In the genomic region with DNA sequence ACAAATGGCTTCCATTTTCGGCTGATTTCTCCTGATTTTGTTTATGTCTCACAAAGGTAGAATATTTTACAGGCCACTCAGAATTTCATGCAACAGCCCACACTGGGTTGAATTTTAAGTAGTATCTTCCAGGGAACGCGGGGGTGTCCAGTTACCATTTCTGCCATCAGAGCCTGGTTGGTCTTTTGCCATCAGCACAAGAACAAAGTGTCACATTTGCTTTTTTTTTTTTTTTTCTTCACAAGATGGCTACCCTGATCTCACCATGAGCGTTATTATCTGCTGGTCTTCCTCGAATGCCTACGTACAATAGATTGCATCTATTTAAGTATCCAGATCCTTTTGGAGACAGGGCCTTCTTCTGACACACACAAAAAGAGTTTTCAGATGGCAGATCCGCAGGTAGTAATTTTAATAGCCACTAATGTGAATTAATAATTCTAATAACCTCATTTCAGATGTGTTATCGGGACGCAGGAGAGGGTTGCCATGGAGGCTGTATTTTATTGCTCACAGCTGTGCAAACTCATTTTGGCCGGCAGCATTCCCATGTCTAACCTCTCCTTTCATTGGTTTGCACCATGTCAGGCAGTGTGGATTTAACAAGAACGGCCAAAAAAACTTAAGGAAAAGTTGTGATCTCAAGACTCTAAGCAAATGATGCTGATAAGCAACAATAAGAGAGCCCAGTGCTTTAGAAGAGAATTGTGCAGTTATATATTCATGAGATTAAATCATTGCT, we compare ENCODE assay signal across 18 cellular contexts.
DNase-seq lines count a peak whose midpoint lies in the region; ATAC-seq and TF ChIP-seq lines count a peak whose summit lies in the region.
"Had no signal": no experiment of that assay in that cellular context is flagged by ENCODE, and none has a peak within 500 bp of the region (broad histone marks: within the 10 kb centered on the region; RNA-seq: fewer than 3 reads in every experiment).

No MANE protein-coding gene starts in this region.

- no peaks in the 10 kb centered on the region for H3K9me2 ChIP-seq in OCI-LY7 (ENCODE audit: insufficient read depth, low read length)

- TF ChIP-seq POLR2A in body of pancreas (IDR thresholded peaks at IDR 0.05) (no peak), esophagus squamous epithelium (IDR thresholded peaks at IDR 0.05) (no peak)

- BruUV-seq in OCI-LY7 (replicated peaks; lab: Mats Ljungman, UMichigan), result no TSS peak

- no peaks in the 10 kb centered on the region for H3K79me2 ChIP-seq in neural progenitor cell (ENCODE audit: low read depth)
- no peaks in the 10 kb centered on the region for H3K79me2 ChIP-seq in OCI-LY7 (ENCODE audit: insufficient read depth, low read depth, low read length)

- H3K9ac ChIP-seq in neural progenitor cell, result no peak overlapping the region

- H3F3A ChIP-seq in neural progenitor cell (ENCODE audit: low read depth), result no peaks in the 10 kb centered on the region

- POLR2A ChIA-PET in OCI-LY7 (lab: Charles Lee), result no interaction called here

- peaks cover 27% of the 10 kb centered on the region for H3K4me1 ChIP-seq in body of pancreas
- peaks cover 12% of the 10 kb centered on the region for H3K4me1 ChIP-seq in neural progenitor cell
- no peaks in the 10 kb centered on the region for H3K4me1 ChIP-seq in OCI-LY7 (ENCODE audit: insufficient read depth, low read length, poor library complexity, severe bottlenecking)
- peaks cover 0 to 16% (median 4%) of the 10 kb centered on the region in 3 donors for H3K4me1 ChIP-seq in esophagus squamous epithelium
- H3K4me1 ChIP-seq: colonic mucosa had no signal

- H3K27me3 Mint-ChIP-seq in neural progenitor cell (ENCODE audit: insufficient read depth, low read depth), result peaks cover 3% of the 10 kb centered on the region

- H3K36me3 ChIP-seq in body of pancreas (replicated peaks in 1 of 2; ENCODE audit: insufficient read depth in 1 of 2, low read depth in 2 of 2) (no peaks in the 10 kb centered on the region), neural progenitor cell (no peaks in the 10 kb centered on the region), OCI-LY7 (ENCODE audit: insufficient read depth, low read length) (no peaks in the 10 kb centered on the region), esophagus squamous epithelium (no peaks in the 10 kb centered on the region)
- H3K36me3 ChIP-seq: colonic mucosa, SJSA1 had no signal

- H3K4me1 Mint-ChIP-seq in neural progenitor cell, result peaks cover 29% of the 10 kb centered on the region

- no peaks in the 10 kb centered on the region for H3K9me3 Mint-ChIP-seq in neural progenitor cell
- H3K9me3 Mint-ChIP-seq: activated T-helper 1 cell treated with anti-CD3 and anti-CD28 coated beads, Interleukin-12 subunit alpha, Interleukin-12 subunit beta, Interleukin-2, Interleukin-4 antibody, amounts not matched to agents 30 ng/mL and 10 ng/mL and 1 ng/mL, durations not matched to agents 14 hours and 24 hours and 36 hours; naive thymus-derived CD8-positive, alpha-beta T cell; stimulated activated naive CD8-positive, alpha-beta T cell treated with anti-CD3 and anti-CD28 coated beads, Interleukin-15, Interleukin-2, amounts not matched to agents 100 ng/mL and 50 ng/mL, for 24 hours had no signal

- no peaks in the 10 kb centered on the region for H3K36me3 Mint-ChIP-seq in neural progenitor cell
- H3K36me3 Mint-ChIP-seq: naive thymus-derived CD8-positive, alpha-beta T cell had no signal

- H3K4me2 ChIP-seq in neural progenitor cell, result no peak overlapping the region
- no peak overlapping the region for H3K4me2 ChIP-seq in OCI-LY7 (ENCODE audit: low read length)

- 35 to 46% methylated on average over 11 of the region's 11 CpGs for WGBS in body of pancreas, 2 donors
- WGBS in esophagus squamous epithelium, 2 donors, result 86 to 90% methylated on average over 11 of the region's 11 CpGs

- CTCF ChIA-PET in OCI-LY7 (lab: Charles Lee; ENCODE audit: unreplicated experiment), result no interaction called here

- H3K4me3 Mint-ChIP-seq in neural progenitor cell, result no peak overlapping the region
- H3K4me3 Mint-ChIP-seq: activated T-helper 1 cell treated with anti-CD3 and anti-CD28 coated beads, Interleukin-12 subunit alpha, Interleukin-12 subunit beta, Interleukin-2, Interleukin-4 antibody, amounts not matched to agents 30 ng/mL and 10 ng/mL and 1 ng/mL, durations not matched to agents 14 hours and 24 hours and 36 hours; naive thymus-derived CD8-positive, alpha-beta T cell; stimulated activated naive CD8-positive, alpha-beta T cell treated with anti-CD3 and anti-CD28 coated beads, Interleukin-15, Interleukin-2, amounts not matched to agents 100 ng/mL and 50 ng/mL, for 24 hours had no signal

- H3K27me3 ChIP-seq in body of pancreas (no peaks in the 10 kb centered on the region), neural progenitor cell (no peaks in the 10 kb centered on the region), esophagus squamous epithelium (no peaks in the 10 kb centered on the region)
- H3K27me3 ChIP-seq: colonic mucosa, SJSA1 had no signal

- intact Hi-C loops in body of pancreas (cut with DNase I), result no loop called here
- intact Hi-C loops in OCI-LY7 (cut with micrococcal nuclease; ENCODE audit: unreplicated experiment), result no loop called here
- intact Hi-C loops in esophagus squamous epithelium (cut with DNase I), result no loop called here

- H3K27ac ChIP-seq in body of pancreas (peak overlapping the region in 3 of 4 donors; percentile 64 to 79 (median 66)), neural progenitor cell (no peak overlapping the region), OCI-LY7 (ENCODE audit: low read depth, low read length, poor library complexity, severe bottlenecking) (no peak overlapping the region), esophagus squamous epithelium (no peak overlapping the region)
- H3K27ac ChIP-seq: colonic mucosa had no signal

- H3K4me3 ChIP-seq in AG10803 (ENCODE audit: low read length) (no peak overlapping the region), body of pancreas (no peak overlapping the region), neural progenitor cell (no peak overlapping the region), OCI-LY7 (ENCODE audit: low read depth, low read length, poor library complexity, severe bottlenecking) (no peak overlapping the region), esophagus squamous epithelium (no peak overlapping the region)
- H3K4me3 ChIP-seq: colonic mucosa, SJSA1, skin epidermis had no signal

- DNase-seq in AG10803 (ENCODE audit: low read depth) (peak; percentile 64), NCI-H1417 (lab: John Stamatoyannopoulos, UW) (peak; percentile 1 to 92 (median 63)), body of pancreas (peak; percentile 85 to 93 (median 88)), neural progenitor cell (ENCODE audit: low spot score) (no peak), OCI-LY7 (ENCODE audit: low spot score) (no peak), NCI-H1048 (lab: John Stamatoyannopoulos, UW) (no peak), esophagus squamous epithelium (lab: John Stamatoyannopoulos, UW) (no peak), MV-4-11 (lab: John Stamatoyannopoulos, UW) (no peak)
- DNase-seq: activated CD4-positive, alpha-beta T cell treated with anti-CD3 and anti-CD28 coated beads, Interleukin-2, amount 50 U/mL, for 48 hours; colonic mucosa; hippocampal formation; naive thymus-derived CD8-positive, alpha-beta T cell; NCI-H1694; NCI-H526 treated with DMSO at 0.1 percent for 48 hours had no signal

- H4K20me1 ChIP-seq in neural progenitor cell (ENCODE audit: low read depth) (no peaks in the 10 kb centered on the region), OCI-LY7 (ENCODE audit: insufficient read depth, low read length) (no peaks in the 10 kb centered on the region)

- H3K27ac Mint-ChIP-seq in neural progenitor cell, result peak overlapping the region; percentile 92
- H3K27ac Mint-ChIP-seq: activated T-helper 1 cell treated with anti-CD3 and anti-CD28 coated beads, Interleukin-12 subunit alpha, Interleukin-12 subunit beta, Interleukin-2, Interleukin-4 antibody, amounts not matched to agents 30 ng/mL and 10 ng/mL and 1 ng/mL, durations not matched to agents 14 hours and 24 hours and 36 hours; naive thymus-derived CD8-positive, alpha-beta T cell; stimulated activated naive CD8-positive, alpha-beta T cell treated with anti-CD3 and anti-CD28 coated beads, Interleukin-15, Interleukin-2, amounts not matched to agents 100 ng/mL and 50 ng/mL, for 24 hours had no signal

- peak; percentile 97 for ATAC-seq in body of pancreas
- ATAC-seq: naive thymus-derived CD8-positive, alpha-beta T cell had no signal

- TF ChIP-seq CTCF in AG10803 (conservative IDR thresholded peaks at IDR 0.05; ENCODE audit: low read length) (no peak), body of pancreas (IDR thresholded peaks at IDR 0.05) (no peak), neural progenitor cell (IDR thresholded peaks at IDR 0.05) (no peak), OCI-LY7 (conservative IDR thresholded peaks at IDR 0.05; ENCODE audit: low read length) (no peak), esophagus squamous epithelium (IDR thresholded peaks at IDR 0.05) (no peak)

- no peaks in the 10 kb centered on the region for H3K9me3 ChIP-seq in body of pancreas
- H3K9me3 ChIP-seq in neural progenitor cell (ENCODE audit: low read depth), result no peaks in the 10 kb centered on the region
- no peaks in the 10 kb centered on the region for H3K9me3 ChIP-seq in OCI-LY7 (ENCODE audit: low read length)
- no peaks in the 10 kb centered on the region for H3K9me3 ChIP-seq in esophagus squamous epithelium
- H3K9me3 ChIP-seq: colonic mucosa, SJSA1 had no signal

- H2AFZ ChIP-seq in neural progenitor cell (replicated peaks), result peak overlapping the region; percentile 38
- no peak overlapping the region for H2AFZ ChIP-seq in OCI-LY7 (ENCODE audit: low read length)

Comparison
In these comparisons a context has a peak if more than half of its experiments do, and no peak if none do; other contexts are left out.
1. DNase-seq: peak in AG10803 (single experiment), NCI-H1417 (3 of 3) and body of pancreas (4 of 4); none in neural progenitor cell (single experiment), OCI-LY7 (single experiment), NCI-H1048 (single experiment), esophagus squamous epithelium (single experiment) and MV-4-11 (single experiment).
2. H3K27ac ChIP-seq: peak in body of pancreas (3 of 4); none in neural progenitor cell (single experiment), OCI-LY7 (single experiment) and esophagus squamous epithelium (0 of 4).